9 cellular contexts compared by ENCODE assay signal in genomic region chr11:46372501-46372900, GRCh38. TPM values are rescaled to one million over a fixed set of nuclear protein-coding genes. Genes with fewer than 3 reads are reported as not detected.
"Had no signal": no experiment of that assay in that cellular context is flagged by ENCODE, and none has a peak within 500 bp of the region (broad histone marks: within the 10 kb centered on the region; RNA-seq: fewer than 3 reads in every experiment).

No MANE protein-coding gene starts in this region.

RNA-seq across cellular contexts. Expression of gene CHRM4, which starts 19.1 kb away (rescaled TPM):
- total RNA-seq: epithelial cell of proximal tubule, fibroblast of lung, fibroblast of villous mesenchyme, foreskin keratinocyte, left lobe of liver, left ventricle myocardium inferior, mucosa of gallbladder had no signal
- polyA plus RNA-seq: foreskin keratinocyte, hepatocyte, liver had no signal
